ENCODE assay signal across 23 cellular contexts in the genomic region with DNA sequence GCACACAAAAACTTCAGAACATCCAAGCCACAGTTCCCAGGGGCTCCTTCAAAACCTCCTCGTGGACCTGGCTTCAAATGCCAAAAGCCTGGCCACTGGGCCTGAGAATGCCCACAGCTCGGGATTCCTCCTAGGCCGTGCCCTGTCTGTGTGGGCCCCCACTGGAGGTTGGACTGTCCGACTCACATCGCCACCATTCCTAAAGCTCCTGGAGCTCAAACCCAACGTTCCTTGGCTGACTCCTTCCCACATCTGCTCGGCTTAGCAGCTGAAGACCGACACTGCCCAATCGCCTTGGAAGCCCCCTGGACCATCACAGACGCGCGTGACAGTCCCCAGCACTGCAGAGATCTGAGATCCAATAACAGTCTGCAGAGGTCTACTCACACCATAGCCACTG. TPM values are rescaled to one million over a fixed set of nuclear protein-coding genes. Genes with fewer than 3 reads are reported as not detected.
"Had no signal": no experiment of that assay in that cellular context is flagged by ENCODE, and none has a peak within 500 bp of the region (broad histone marks: within the 10 kb centered on the region; RNA-seq: fewer than 3 reads in every experiment).

No MANE protein-coding gene starts in this region.

- H3K27ac Mint-ChIP-seq: activated CD4-positive, alpha-beta memory T cell treated with anti-CD3 and anti-CD28 coated beads for 36 hours; activated CD4-positive, alpha-beta T cell treated with anti-CD3 and anti-CD28 coated beads, Interleukin-2, amount 10 ng/mL, durations not matched to agents 7 days and 5 days; activated naive CD4-positive, alpha-beta T cell treated with anti-CD3 and anti-CD28 coated beads, Interleukin-2, amount 10 ng/mL, durations not matched to agents 7 days and 5 days; activated naive CD8-positive, alpha-beta T cell treated with anti-CD3 and anti-CD28 coated beads for 36 hours; activated T-cell treated with anti-CD3 and anti-CD28 coated beads, Interleukin-2, amount 50 U/mL, for 72 hours; activated T-helper 2 cell treated with anti-CD3 and anti-CD28 coated beads, Interferon-gamma antibody, Interleukin-2, Interleukin-4, amounts not matched to agents 10 μg/mL and 5 μg/mL and 100 μg/mL, durations not matched to agents 14 hours and 24 hours and 36 hours; T-helper 17 cell; WTC11 had no signal

- ATAC-seq: activated T-cell treated with anti-CD3 and anti-CD28 coated beads, Interleukin-2, amount 50 U/mL, for 72 hours; T-helper 17 cell; WTC11 had no signal

- H3K27me3 Mint-ChIP-seq: activated CD4-positive, alpha-beta memory T cell treated with anti-CD3 and anti-CD28 coated beads for 36 hours; activated CD4-positive, alpha-beta T cell treated with anti-CD3 and anti-CD28 coated beads, Interleukin-2, amount 10 ng/mL, durations not matched to agents 7 days and 5 days; activated naive CD4-positive, alpha-beta T cell treated with anti-CD3 and anti-CD28 coated beads, Interleukin-2, amount 10 ng/mL, durations not matched to agents 7 days and 5 days; activated naive CD8-positive, alpha-beta T cell treated with anti-CD3 and anti-CD28 coated beads for 36 hours; T-helper 17 cell had no signal

- DNase-seq: activated CD4-positive, alpha-beta memory T cell treated with anti-CD3 and anti-CD28 coated beads for 36 hours; activated CD4-positive, alpha-beta T cell treated with anti-CD3 and anti-CD28 coated beads, Interleukin-2, amount 10 ng/mL, durations not matched to agents 7 days and 5 days; activated CD8-positive, alpha-beta memory T cell treated with anti-CD3 and anti-CD28 coated beads for 24 hours; activated gamma-delta T cell treated with Interleukin-2 at 50 U/mL for 16 hours; activated naive CD4-positive, alpha-beta T cell treated with anti-CD3 and anti-CD28 coated beads, Interleukin-2, amount 10 ng/mL, durations not matched to agents 7 days and 5 days; activated naive CD8-positive, alpha-beta T cell treated with anti-CD3 and anti-CD28 coated beads for 36 hours; activated T-cell treated with anti-CD3 and anti-CD28 coated beads, Interleukin-2, amount 50 U/mL, for 72 hours; brain microvascular endothelial cell; NCI-H1048; NCI-H1930; NCI-H2107; NCI-H345; NCI-H510A; NCI-H526 treated with DMSO at 0.1 percent for 48 hours; NCI-H82; SIG-M5; T-helper 17 cell; T-helper 9 cell had no signal

- H3K4me3 Mint-ChIP-seq: activated CD4-positive, alpha-beta memory T cell treated with anti-CD3 and anti-CD28 coated beads for 36 hours; activated CD4-positive, alpha-beta T cell treated with anti-CD3 and anti-CD28 coated beads, Interleukin-2, amount 10 ng/mL, durations not matched to agents 7 days and 5 days; activated naive CD4-positive, alpha-beta T cell treated with anti-CD3 and anti-CD28 coated beads, Interleukin-2, amount 10 ng/mL, durations not matched to agents 7 days and 5 days; activated naive CD8-positive, alpha-beta T cell treated with anti-CD3 and anti-CD28 coated beads for 36 hours; activated T-cell treated with anti-CD3 and anti-CD28 coated beads, Interleukin-2, amount 50 U/mL, for 72 hours; T-helper 17 cell; WTC11 had no signal

- H3K4me3 ChIP-seq: cardiac muscle cell had no signal

- H3K36me3 ChIP-seq: brain microvascular endothelial cell, cardiac muscle cell had no signal

- H3K27me3 ChIP-seq: brain microvascular endothelial cell, cardiac muscle cell had no signal

- H3K9me3 Mint-ChIP-seq: activated CD4-positive, alpha-beta memory T cell treated with anti-CD3 and anti-CD28 coated beads for 36 hours had no signal

- H3K27ac ChIP-seq: brain microvascular endothelial cell, cardiac muscle cell had no signal

RNA-seq across cellular contexts. Expression of a gene that starts 7.7 kb away (rescaled TPM):
- total RNA-seq: cardiac muscle cell, M059J, RPMI7951 had no signal

RNA-seq across cellular contexts. Expression of a gene that starts 14.8 kb away (rescaled TPM):
- polyA plus RNA-seq: cardiac muscle cell had no signal
